In the genomic region with DNA sequence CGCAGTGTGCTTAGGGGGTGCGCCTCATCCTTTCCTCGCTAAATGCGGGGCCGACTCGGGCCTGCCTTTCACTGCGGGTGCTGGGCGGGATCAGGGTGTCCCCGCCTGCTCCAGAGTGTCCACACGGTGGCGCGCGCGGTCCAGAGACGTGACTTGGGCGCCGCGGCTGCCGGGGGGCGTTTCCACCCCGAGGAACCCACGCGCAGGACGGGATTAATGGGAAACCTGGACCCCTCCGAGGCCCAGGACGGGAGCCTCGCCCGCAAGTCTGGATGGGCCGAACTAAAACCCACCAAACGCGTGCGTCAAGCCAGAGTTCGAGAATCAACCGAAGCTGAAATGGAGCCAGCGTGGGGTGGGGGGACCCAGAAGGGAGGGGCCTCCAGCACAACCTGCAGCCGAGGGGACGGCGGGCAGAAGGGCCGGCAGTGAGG, we compare ENCODE assay signal across 8 cellular contexts.
DNase-seq lines count a peak whose midpoint lies in the region; ATAC-seq and TF ChIP-seq lines count a peak whose summit lies in the region.

No MANE protein-coding gene starts in this region.

- H3K36me3 ChIP-seq in DND-41 (ENCODE audit: insufficient read depth, low read length) (no peaks in the 10 kb centered on the region), liver (ENCODE audit: control insufficient read depth in 4 of 4, insufficient read depth in 3 of 4, low read depth in 1 of 4, low read length in 3 of 4) (no peaks in the 10 kb centered on the region)

- no peaks in the 10 kb centered on the region for H4K20me1 ChIP-seq in DND-41 (ENCODE audit: insufficient read depth, low read length)

- H3K9me3 ChIP-seq in DND-41 (ENCODE audit: insufficient read depth, low read length, severe bottlenecking) (no peaks in the 10 kb centered on the region), liver (ENCODE audit: control insufficient read depth in 4 of 4, low read length in 3 of 4) (no peaks in the 10 kb centered on the region)

- peak overlapping the region; percentile 87 for H2AFZ ChIP-seq in DND-41 (ENCODE audit: low read depth, low read length)

- ATAC-seq in DND-41 (ENCODE audit: insufficient read depth, low read depth): peak; percentile 96
- peak; percentile 69 for ATAC-seq in HG02759 (IDR thresholded peaks at IDR 0.05; ENCODE audit: unreplicated experiment)
- no peak for ATAC-seq in GM18870 (IDR thresholded peaks at IDR 0.05; ENCODE audit: unreplicated experiment)

- H3K27ac ChIP-seq in DND-41 (ENCODE audit: low read length) (peak overlapping the region; percentile 56; the same call in 1 of the 2 replicates), liver (ENCODE audit: low read depth in 1 of 2, low read length in 2 of 2) (peak overlapping the region; percentile 78 to 81)

- TF ChIP-seq CTCF in DND-41 (IDR thresholded peaks at IDR 0.05; ENCODE audit: borderline replicate concordance, extremely low read depth, low read length, poor library complexity, severe bottlenecking) (peak; percentile 95), liver (IDR thresholded peaks at IDR 0.05; ENCODE audit: low read depth, low read length, missing input control) (peak; percentile 85)

- H3K4me1 ChIP-seq in DND-41 (ENCODE audit: insufficient read depth, low read length) (peaks cover 17% of the 10 kb centered on the region), liver (ENCODE audit: control insufficient read depth in 4 of 4, insufficient read depth in 4 of 4, low read length in 3 of 4) (peaks cover 5 to 21% (median 12%) of the 10 kb centered on the region in 4 donors)

- H3K4me3 ChIP-seq in DND-41 (ENCODE audit: low read depth in 1 of 2, low read length in 2 of 2) (peak overlapping the region; percentile 15 to 69; a peak in 3 of 4 replicates), liver (ENCODE audit: low read depth in 1 of 3, low read length in 3 of 3) (peak overlapping the region; percentile 54 to 72 (median 57))

- DNase-seq in DND-41: peak; percentile 85
- peak; percentile 41 for DNase-seq in NCI-H510A (lab: John Stamatoyannopoulos, UW)
- DNase-seq in activated CD4-positive, alpha-beta T cell treated with anti-CD3 and anti-CD28 coated beads, Interleukin-2, amount 50 U/mL, for 4 hours: peak; percentile 82 to 85
- DNase-seq in dermis blood vessel endothelial cell: peak; percentile 89
- DNase-seq in stimulated activated CD4-positive, alpha-beta T cell treated with anti-CD3 and anti-CD28 coated beads, Interleukin-2, amount 100 ng/mL, for 48 hours: peak; percentile 84 to 91

- no peaks in the 10 kb centered on the region for H3K79me2 ChIP-seq in DND-41 (ENCODE audit: insufficient read depth, low read length)

- peak; percentile 92 to 97 for TF ChIP-seq RAD21 in liver (IDR thresholded peaks at IDR 0.05)

- peak overlapping the region; percentile 94 for H3K4me2 ChIP-seq in DND-41 (ENCODE audit: insufficient read depth, low read length)

- under 1% methylated on average over 39 of the region's 39 CpGs for WGBS in liver

- H3K9ac ChIP-seq in DND-41 (ENCODE audit: low read depth, low read length) (peak overlapping the region; percentile 64), liver (ENCODE audit: low read depth in 1 of 2, low read length in 2 of 2) (peak overlapping the region; percentile 54 to 86)

- H3K27me3 ChIP-seq in DND-41 (ENCODE audit: insufficient read depth, low read length, poor library complexity) (no peaks in the 10 kb centered on the region), liver (ENCODE audit: control insufficient read depth in 4 of 4, insufficient read depth in 4 of 4, low read length in 3 of 4) (no peaks in the 10 kb centered on the region)

TF ChIP-seq in liver, 16 proteins besides CTCF, POLR2A, EP300 and RAD21:
- TF ChIP-seq, protein P1, sequence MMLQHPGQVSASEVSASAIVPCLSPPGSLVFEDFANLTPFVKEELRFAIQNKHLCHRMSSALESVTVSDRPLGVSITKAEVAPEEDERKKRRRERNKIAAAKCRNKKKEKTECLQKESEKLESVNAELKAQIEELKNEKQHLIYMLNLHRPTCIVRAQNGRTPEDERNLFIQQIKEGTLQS (IDR thresholded peaks at IDR 0.05): no peak
- TF ChIP-seq NR2F2 (IDR thresholded peaks at IDR 0.05) (no peak), RXRA (IDR thresholded peaks at IDR 0.05) (no peak)
